Comparison of ENCODE assay signal across 24 cellular contexts in genomic region chr16:50796829-50797228, GRCh38. TPM values are rescaled to one million over a fixed set of nuclear protein-coding genes. Genes with fewer than 3 reads are reported as not detected.
DNase-seq lines count a peak whose midpoint lies in the region; ATAC-seq, FAIRE-seq and TF ChIP-seq lines count a peak whose summit lies in the region.
"Had no signal": no experiment of that assay in that cellular context is flagged by ENCODE, and none has a peak within 500 bp of the region (broad histone marks: within the 10 kb centered on the region; RNA-seq: fewer than 3 reads in every experiment).

No MANE protein-coding gene starts in this region.

- TF ChIP-seq CTCF in K562 (IDR thresholded peaks at IDR 0.05 in 2 of 3, conservative IDR thresholded peaks at IDR 0.05 in 1 of 3; ENCODE audit: insufficient read depth in 2 of 3, low read depth in 1 of 3, low read length in 3 of 3) (no peak), BE2C (IDR thresholded peaks at IDR 0.05; ENCODE audit: low read depth, low read length) (no peak)

- no peak overlapping the region for H3K27ac ChIP-seq in CD8-positive, alpha-beta memory T cell (ENCODE audit: low read depth, low read length)
- no peak overlapping the region for H3K27ac ChIP-seq in K562 (ENCODE audit: extremely low read depth, low read depth, low read length)
- H3K27ac ChIP-seq: C4-2B had no signal

- H3K9ac ChIP-seq in K562 (ENCODE audit: insufficient read depth in 1 of 2, low read depth in 2 of 2, low read length in 2 of 2), result no peak overlapping the region
- H3K9ac ChIP-seq: SK-N-SH had no signal

- DNase-seq in activated naive CD8-positive, alpha-beta T cell treated with anti-CD3 and anti-CD28 coated beads, Interleukin-2, amount 50 U/mL, for 24 hours, result no peak
- DNase-seq in CD8-positive, alpha-beta memory T cell, result no peak
- no peak for DNase-seq in K562 (ENCODE audit: extremely low read depth in 1 of 4, low spot score in 3 of 4)
- no peak for DNase-seq in stimulated activated naive B cell treated with anti-CD40 and anti-IgM and Interleukin-4, amounts not matched to agents 10 μg/mL and 1 μg/mL and 100 μg/mL, for 72 hours
- DNase-seq in BE2C, result no peak
- no peak for DNase-seq in NCI-H1105 treated with DMSO at 0.1 percent for 48 hours (lab: John Stamatoyannopoulos, UW)
- DNase-seq: AML-193; Caco-2; DMS 273 treated with DMSO at 0.1 percent for 48 hours; DMS79 treated with DMSO at 0.1 percent for 48 hours; H7; MG63; NCI-H1436 treated with DMSO at 0.1 percent for 48 hours; NCI-H2029; NCI-H2227 treated with DMSO at 0.1 percent for 48 hours; NCI-H510A treated with DMSO at 0.1 percent for 48 hours; NCI-H774; NK-92 treated with Interleukin-12 subunit alpha and Interleukin-12 subunit beta, amount 100 ng/mL, for 24 hours; SIG-M5; SK-N-SH had no signal

- peaks cover 48% of the 10 kb centered on the region for H3K36me3 ChIP-seq in CD8-positive, alpha-beta memory T cell (ENCODE audit: insufficient read depth, low read length)
- H3K36me3 ChIP-seq in K562 (ENCODE audit: control insufficient read depth, insufficient read depth, low read length), result no peaks in the 10 kb centered on the region
- H3K36me3 ChIP-seq in BE2C, result no peaks in the 10 kb centered on the region
- H3K36me3 ChIP-seq: MG63 had no signal

- H3K27me3 Mint-ChIP-seq in activated naive CD8-positive, alpha-beta T cell, result no peaks in the 10 kb centered on the region
- no peaks in the 10 kb centered on the region for H3K27me3 Mint-ChIP-seq in activated naive CD8-positive, alpha-beta T cell treated with anti-CD3 and anti-CD28 coated beads, Interleukin-2, amount 50 U/mL, for 24 hours
- H3K27me3 Mint-ChIP-seq in CD8-positive, alpha-beta memory T cell, result no peaks in the 10 kb centered on the region
- no peaks in the 10 kb centered on the region for H3K27me3 Mint-ChIP-seq in stimulated activated naive B cell treated with anti-CD40 and anti-IgM and Interleukin-4, amounts not matched to agents 10 μg/mL and 1 μg/mL and 100 μg/mL, for 72 hours

- TF ChIP-seq EP300 in K562 (IDR thresholded peaks at IDR 0.05; ENCODE audit: low read length), result no peak

- no peak overlapping the region for H2AFZ ChIP-seq in K562 (ENCODE audit: low read depth, low read length)

- no peak for TF ChIP-seq RAD21 in K562 (CRISPR knock-in tag; conservative IDR thresholded peaks at IDR 0.05 in 1 of 2, IDR thresholded peaks at IDR 0.05 in 1 of 2)

- in situ Hi-C loops in K562 (cut with MboI), result no loop called here

- peaks cover 5% of the 10 kb centered on the region for H3K4me1 Mint-ChIP-seq in activated naive CD8-positive, alpha-beta T cell (ENCODE audit: low read depth)
- peaks cover 1% of the 10 kb centered on the region for H3K4me1 Mint-ChIP-seq in activated naive CD8-positive, alpha-beta T cell treated with anti-CD3 and anti-CD28 coated beads, Interleukin-2, amount 50 U/mL, for 24 hours
- H3K4me1 Mint-ChIP-seq in CD8-positive, alpha-beta memory T cell, result peaks cover 4 to 24% (median 4%) of the 10 kb centered on the region in 3 donors
- H3K4me1 Mint-ChIP-seq in stimulated activated naive B cell treated with anti-CD40 and anti-IgM and Interleukin-4, amounts not matched to agents 10 μg/mL and 1 μg/mL and 100 μg/mL, for 72 hours, result peaks cover 2 to 6% of the 10 kb centered on the region in 2 donors

- no peak for ATAC-seq in activated naive CD8-positive, alpha-beta T cell treated with anti-CD3 and anti-CD28 coated beads, Interleukin-2, amount 50 U/mL, for 24 hours
- no peak for ATAC-seq in K562
- ATAC-seq in stimulated activated naive B cell treated with anti-CD40 and anti-IgM and Interleukin-4, amounts not matched to agents 10 μg/mL and 1 μg/mL and 100 μg/mL, for 72 hours (replicated peaks), result no peak
- ATAC-seq: GM12878, Panc1 had no signal

- H3K36me3 Mint-ChIP-seq in activated naive CD8-positive, alpha-beta T cell, result peaks cover 2% of the 10 kb centered on the region
- peaks cover 40% of the 10 kb centered on the region for H3K36me3 Mint-ChIP-seq in activated naive CD8-positive, alpha-beta T cell treated with anti-CD3 and anti-CD28 coated beads, Interleukin-2, amount 50 U/mL, for 24 hours (ENCODE audit: low read depth)
- peaks cover 0 to 88% (median 32%) of the 10 kb centered on the region in 3 donors for H3K36me3 Mint-ChIP-seq in CD8-positive, alpha-beta memory T cell
- peaks cover 37 to 55% of the 10 kb centered on the region in 2 donors for H3K36me3 Mint-ChIP-seq in stimulated activated naive B cell treated with anti-CD40 and anti-IgM and Interleukin-4, amounts not matched to agents 10 μg/mL and 1 μg/mL and 100 μg/mL, for 72 hours

- 0% methylated on average over 1 of the region's 1 CpG for WGBS in K562 (ENCODE audit: insufficient coverage, low coverage, missing lambda C conversion rate)

- no peak for FAIRE-seq in K562 (lab: Jason Lieb, UNC)
- FAIRE-seq: GM12878 had no signal

- H3K4me2 ChIP-seq in K562 (ENCODE audit: insufficient read depth, low read length), result no peak overlapping the region
- H3K4me2 ChIP-seq: SK-N-SH had no signal

- no peaks in the 10 kb centered on the region for H3K9me3 Mint-ChIP-seq in activated naive CD8-positive, alpha-beta T cell (ENCODE audit: low read depth)
- no peaks in the 10 kb centered on the region for H3K9me3 Mint-ChIP-seq in activated naive CD8-positive, alpha-beta T cell treated with anti-CD3 and anti-CD28 coated beads, Interleukin-2, amount 50 U/mL, for 24 hours
- no peaks in the 10 kb centered on the region for H3K9me3 Mint-ChIP-seq in CD8-positive, alpha-beta memory T cell
- peaks cover 2 to 4% of the 10 kb centered on the region in 2 donors for H3K9me3 Mint-ChIP-seq in stimulated activated naive B cell treated with anti-CD40 and anti-IgM and Interleukin-4, amounts not matched to agents 10 μg/mL and 1 μg/mL and 100 μg/mL, for 72 hours

- intact Hi-C loops in K562 (cut with micrococcal nuclease), result no loop called here

- no TSS peak for BruUV-seq in K562 (replicated peaks; lab: Mats Ljungman, UMichigan)

- no peak for TF ChIP-seq POLR2A in K562 (conservative IDR thresholded peaks at IDR 0.05)

- H3K27me3 ChIP-seq in CD8-positive, alpha-beta memory T cell (ENCODE audit: insufficient read depth, low read length, poor library complexity, severe bottlenecking), result no peaks in the 10 kb centered on the region
- H3K27me3 ChIP-seq in K562 (ENCODE audit: control insufficient read depth in 2 of 2, insufficient read depth in 2 of 2, low read length in 2 of 2) (peaks cover 0 to under 1% of the 10 kb centered on the region in 2 experiments; a peak in 1 of 5 replicates), BE2C (no peaks in the 10 kb centered on the region)
- H3K27me3 ChIP-seq: MG63 had no signal

- H3K4me3 Mint-ChIP-seq in activated naive CD8-positive, alpha-beta T cell, result no peak overlapping the region
- H3K4me3 Mint-ChIP-seq in activated naive CD8-positive, alpha-beta T cell treated with anti-CD3 and anti-CD28 coated beads, Interleukin-2, amount 50 U/mL, for 24 hours, result no peak overlapping the region
- no peak overlapping the region for H3K4me3 Mint-ChIP-seq in CD8-positive, alpha-beta memory T cell
- no peak overlapping the region for H3K4me3 Mint-ChIP-seq in stimulated activated naive B cell treated with anti-CD40 and anti-IgM and Interleukin-4, amounts not matched to agents 10 μg/mL and 1 μg/mL and 100 μg/mL, for 72 hours

- CTCF ChIA-PET in CD8-positive, alpha-beta memory T cell (lab: Charles Lee), result interaction anchor here (1.1 to 4.0 kb wide), 4 partner anchors 9 to 483 kb away, joined by 3 to 30 read pairs (median 8); no protein-coding TSS in a partner anchor
- CTCF ChIA-PET in K562 (lab: Yijun Ruan, JAX; ENCODE audit: low intra/inter-chr PET ratio), result no interaction called here

- no peaks in the 10 kb centered on the region for H3K4me1 ChIP-seq in CD8-positive, alpha-beta memory T cell (ENCODE audit: insufficient read depth, low read length)
- H3K4me1 ChIP-seq in K562 (replicated peaks in 1 of 2; ENCODE audit: control insufficient read depth in 2 of 2, insufficient read depth in 2 of 2, low read length in 2 of 2) (no peaks in the 10 kb centered on the region), BE2C (no peaks in the 10 kb centered on the region; the same call in 1 of the 2 replicates)
- H3K4me1 ChIP-seq: Caco-2 had no signal

- no peaks in the 10 kb centered on the region for H3K9me3 ChIP-seq in CD8-positive, alpha-beta memory T cell (ENCODE audit: low read length)
- H3K9me3 ChIP-seq in K562 (replicated peaks; ENCODE audit: control insufficient read depth, insufficient read depth, low read depth, low read length) (no peaks in the 10 kb centered on the region), BE2C (no peaks in the 10 kb centered on the region)
- H3K9me3 ChIP-seq: Caco-2, MG63, SK-N-SH had no signal

- H3K9me1 ChIP-seq in K562 (ENCODE audit: control insufficient read depth, insufficient read depth, low read length), result no peaks in the 10 kb centered on the region

- POLR2A ChIA-PET in CD8-positive, alpha-beta memory T cell (lab: Charles Lee), result no interaction called here
- POLR2A ChIA-PET in K562 (lab: Yijun Ruan, JAX), result interaction anchor here (1.1 kb wide), 1 partner anchor 13 kb away, joined by 3 read pairs; no protein-coding TSS in a partner anchor

- H4K20me1 ChIP-seq in K562 (replicated peaks; ENCODE audit: control insufficient read depth, insufficient read depth, low read length), result no peaks in the 10 kb centered on the region

- H3K79me2 ChIP-seq in K562 (ENCODE audit: control insufficient read depth, insufficient read depth, low read length), result no peaks in the 10 kb centered on the region

- H3K4me3 ChIP-seq in CD8-positive, alpha-beta memory T cell (ENCODE audit: low read length), result no peak overlapping the region
- H3K4me3 ChIP-seq in K562 (no peak overlapping the region), BE2C (ENCODE audit: low read depth, low read length) (no peak overlapping the region)
- H3K4me3 ChIP-seq: GM12878, MG63 had no signal

- peak overlapping the region; percentile 83 for H3K27ac Mint-ChIP-seq in activated naive CD8-positive, alpha-beta T cell
- H3K27ac Mint-ChIP-seq in activated naive CD8-positive, alpha-beta T cell treated with anti-CD3 and anti-CD28 coated beads, Interleukin-2, amount 50 U/mL, for 24 hours, result no peak overlapping the region
- peak overlapping the region in 7 of 8 donors; percentile 0 to 83 (median 13) for H3K27ac Mint-ChIP-seq in CD8-positive, alpha-beta memory T cell
- peak overlapping the region; percentile 25 for H3K27ac Mint-ChIP-seq in stimulated activated naive B cell treated with anti-CD40 and anti-IgM and Interleukin-4, amounts not matched to agents 10 μg/mL and 1 μg/mL and 100 μg/mL, for 72 hours

RNA-seq across cellular contexts. Expression of gene CYLD, which starts 54.9 kb away (rescaled TPM):
- 100 to 1,000 TPM; 144 to 152 TPM for total RNA-seq in CD8-positive, alpha-beta memory T cell
- 105 TPM for polyA plus RNA-seq in CD8-positive, alpha-beta memory T cell
- total RNA-seq in K562 (2011; cell fraction: chromatin; rRNA removed; ENCODE audit: low replicate concordance), result 8.0 and 30.7 TPM in 2 replicates
- total RNA-seq in K562 (2011; cell fraction: nucleolus; rRNA removed), result 4.3 and 6.3 TPM in 2 replicates
- total RNA-seq in K562 (2011; cell fraction: nucleoplasm; rRNA removed), result 8.1 and 14.1 TPM in 2 replicates
- 3.6 and 5.4 TPM in 2 replicates for total RNA-seq in K562 (2014; rRNA removed)
- total RNA-seq in K562 (2014; rRNA removed; fragmentation: Illumina TruSeq; extraction: Trizol), result 6.8 and 7.6 TPM in 2 replicates
- total RNA-seq in K562 (2015; rRNA removed; fragmentation: Illumina TruSeq; extraction: Trizol), result 4.2 and 4.8 TPM in 2 replicates
- total RNA-seq in K562 (2021), result 6.2 and 6.4 TPM in 2 replicates
- polyA plus RNA-seq in K562 (2011; rRNA removed), result 3.7 and 7.4 TPM in 2 replicates
- 1.5 and 2.0 TPM in 2 replicates for polyA plus RNA-seq in K562 (2011; cell fraction: cytosol; rRNA removed)
- 4.9 and 6.5 TPM in 2 replicates for polyA plus RNA-seq in K562 (2011; cell fraction: nucleus; rRNA removed)
- 3.8 and 5.5 TPM in 2 replicates for polyA plus RNA-seq in K562 (2012)
- 5.3 and 5.8 TPM in 2 replicates for polyA plus RNA-seq in K562 (2014; fragmentation: Illumina TruSeq; extraction: Trizol)
- 1 to 10 TPM; 4.3 to 5.2 TPM for polyA plus RNA-seq in K562 (2014; fragmentation: Nextera tagmentation; extraction: Ambion mirVana)
- 2.8 and 3.4 TPM in 2 replicates for polyA plus RNA-seq in K562 (2014; rRNA removed)
- polyA minus RNA-seq in K562 (2011; rRNA and poly(A)+ RNA removed), result 9.5 and 9.9 TPM in 2 replicates
- polyA minus RNA-seq in K562 (2011; cell fraction: cytosol; rRNA and poly(A)+ RNA removed), result 2.3 and 3.8 TPM in 2 replicates
- 11.0 and 15.2 TPM in 2 replicates for polyA minus RNA-seq in K562 (2011; cell fraction: nucleus; rRNA and poly(A)+ RNA removed)
- polyA plus RNA-seq in BE2C (2012; ENCODE audit: insufficient read depth, insufficient read length, low read depth), result 13.3 TPM

Comparison
In these comparisons a context has a peak if more than half of its experiments do, and no peak if none do; other contexts are left out.
1. RNA of gene CYLD, which starts 54.9 kb away (total RNA-seq): 144 to 152 TPM in CD8-positive, alpha-beta memory T cell; 3.6 to 30.7 TPM in K562; every median in the first group is over 4 times any median in the second.